ENCODE assay signal across 8 cellular contexts in the genomic region with DNA sequence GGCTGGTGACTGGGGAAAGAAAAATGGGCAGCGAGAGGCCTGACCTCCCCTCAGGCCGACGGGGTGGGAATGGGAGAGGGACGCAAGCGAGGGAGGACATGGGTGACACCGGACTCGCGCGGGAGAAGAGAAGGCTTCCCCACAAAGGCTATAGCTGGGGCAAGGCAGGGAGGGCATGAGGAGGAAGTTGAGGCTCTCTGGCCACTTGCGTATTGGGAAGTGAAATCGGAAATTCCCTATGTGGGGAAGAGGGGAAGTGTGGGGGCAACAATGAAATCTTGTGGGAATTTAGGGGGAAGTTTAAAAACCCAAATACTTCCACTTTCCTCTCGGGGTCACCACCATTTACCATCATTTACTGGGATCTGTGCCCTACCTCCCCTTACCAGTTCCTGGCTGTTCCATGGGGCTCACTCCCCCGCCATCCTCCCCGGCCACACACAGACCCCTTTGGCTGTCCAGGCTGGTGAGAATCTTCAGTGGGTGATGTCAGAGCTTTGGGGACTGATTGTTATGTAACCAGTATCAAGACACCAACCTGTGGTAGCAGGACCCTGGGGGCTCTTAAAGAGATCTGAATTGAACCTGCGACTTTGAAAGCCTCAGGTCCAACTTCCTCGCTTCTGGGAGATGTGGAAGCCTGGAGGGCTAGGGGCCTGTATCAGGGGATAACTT. TPM values are rescaled to one million over a fixed set of nuclear protein-coding genes. Genes with fewer than 3 reads are reported as not detected.
DNase-seq lines count a peak whose midpoint lies in the region; ATAC-seq and TF ChIP-seq lines count a peak whose summit lies in the region.

No MANE protein-coding gene starts in this region.

- peak overlapping the region; percentile 57 for H3K4me2 ChIP-seq in neural cell (ENCODE audit: low read length)

- H3K79me2 ChIP-seq in neural cell (replicated peaks; ENCODE audit: insufficient read depth, low read length), result peaks cover 29% of the 10 kb centered on the region

- H3K9ac ChIP-seq in NT2/D1 (ENCODE audit: insufficient read length, low read depth) (peak overlapping the region; percentile 90), neural cell (ENCODE audit: low read length) (peak overlapping the region; percentile 93)

- TF ChIP-seq EP300 in neural cell (conservative IDR thresholded peaks at IDR 0.05; ENCODE audit: poor library complexity, severe bottlenecking), result no peak

- H4K20me1 ChIP-seq in neural cell (ENCODE audit: insufficient read depth), result no peaks in the 10 kb centered on the region

- peaks cover 61% of the 10 kb centered on the region for H3K36me3 Mint-ChIP-seq in effector memory CD8-positive, alpha-beta T cell (ENCODE audit: insufficient read depth)

- peaks cover 62% of the 10 kb centered on the region in 2 donors for H3K4me1 Mint-ChIP-seq in effector memory CD8-positive, alpha-beta T cell (ENCODE audit: low read depth in 2 of 2)

- no peak for TF ChIP-seq RAD21 in neural cell (conservative IDR thresholded peaks at IDR 0.05)

- in situ Hi-C loops in GM13977 (cut with MboI; ENCODE audit: low pct_unique_long_range_greater_than_20kb, low sequenced_read_pairs, unreplicated experiment), result no loop called here

- ATAC-seq in effector memory CD8-positive, alpha-beta T cell (replicated peaks), result no peak
- ATAC-seq in GM19467 (IDR thresholded peaks at IDR 0.05; ENCODE audit: unreplicated experiment), result no peak
- no peak for ATAC-seq in GM21529 (IDR thresholded peaks at IDR 0.05; ENCODE audit: unreplicated experiment)

- H3K27ac Mint-ChIP-seq in effector memory CD8-positive, alpha-beta T cell, result peak overlapping the region; percentile 98 to 99

- H3K9me3 ChIP-seq in NT2/D1 (ENCODE audit: insufficient read depth, low read length) (no peaks in the 10 kb centered on the region), neural cell (ENCODE audit: low read length) (no peaks in the 10 kb centered on the region)

- peaks cover 5% of the 10 kb centered on the region for H3K4me1 ChIP-seq in NT2/D1 (ENCODE audit: insufficient read depth, insufficient read length)

- peak overlapping the region; percentile 74 for H2AFZ ChIP-seq in neural cell (ENCODE audit: low read depth, low read length)

- H3K27me3 ChIP-seq in NT2/D1 (ENCODE audit: insufficient read depth, insufficient read length), result peaks cover 4% of the 10 kb centered on the region
- no peaks in the 10 kb centered on the region for H3K27me3 ChIP-seq in neural cell (ENCODE audit: insufficient read depth, low read depth, low read length)

- peak; percentile 60 for DNase-seq in GM13977 (ENCODE audit: low spot score)
- no peak for DNase-seq in NT2/D1 (ENCODE audit: low read depth, low spot score)
- no peak for DNase-seq in effector memory CD8-positive, alpha-beta T cell
- no peak for DNase-seq in T1000 (lab: John Stamatoyannopoulos, UW)
- DNase-seq in iPS-NIHi7 (ENCODE audit: extremely low spot score), result no peak

- H3K4me3 Mint-ChIP-seq in effector memory CD8-positive, alpha-beta T cell, result peak overlapping the region; percentile 91 to 92

- no peaks in the 10 kb centered on the region for H3K9me3 Mint-ChIP-seq in effector memory CD8-positive, alpha-beta T cell

- H3K4me3 ChIP-seq in NT2/D1 (ENCODE audit: insufficient read length, low read depth), result peak overlapping the region; percentile 85
- peak overlapping the region; percentile 81 for H3K4me3 ChIP-seq in neural cell (ENCODE audit: low read length)

- no peaks in the 10 kb centered on the region for H3K9me2 ChIP-seq in neural cell (ENCODE audit: insufficient read depth, low read length)

- peak overlapping the region; percentile 94 for H3K27ac ChIP-seq in neural cell (ENCODE audit: low read length)

- TF ChIP-seq CTCF in GM13977 (IDR thresholded peaks at IDR 0.05; ENCODE audit: extremely low read depth, insufficient read depth, missing control alignments) (no peak), neural cell (IDR thresholded peaks at IDR 0.05; ENCODE audit: poor library complexity, severe bottlenecking) (no peak)

- H3F3A ChIP-seq in neural cell (ENCODE audit: insufficient read depth, low read length, poor library complexity, severe bottlenecking), result no peaks in the 10 kb centered on the region

- H3K27me3 Mint-ChIP-seq in effector memory CD8-positive, alpha-beta T cell, result no peaks in the 10 kb centered on the region

- H3K36me3 ChIP-seq in NT2/D1 (ENCODE audit: insufficient read depth, insufficient read length, low read length), result peaks cover 21% of the 10 kb centered on the region
- H3K36me3 ChIP-seq in neural cell (ENCODE audit: insufficient read depth, low read length), result no peaks in the 10 kb centered on the region

TF ChIP-seq in neural cell, 6 proteins besides CTCF, POLR2A, EP300 and RAD21:
- TF ChIP-seq SMC3 (conservative IDR thresholded peaks at IDR 0.05; ENCODE audit: poor library complexity) (no peak), EZH2 (IDR thresholded peaks at IDR 0.05; ENCODE audit: borderline replicate concordance, insufficient read depth, low read length, poor library complexity, severe bottlenecking) (no peak), MXI1 (conservative IDR thresholded peaks at IDR 0.05; ENCODE audit: poor library complexity, severe bottlenecking) (no peak), TAF1 (IDR thresholded peaks at IDR 0.05; ENCODE audit: low read depth) (no peak), POLR2AphosphoS5 (IDR thresholded peaks at IDR 0.05) (no peak)
- TF ChIP-seq, protein P1, sequence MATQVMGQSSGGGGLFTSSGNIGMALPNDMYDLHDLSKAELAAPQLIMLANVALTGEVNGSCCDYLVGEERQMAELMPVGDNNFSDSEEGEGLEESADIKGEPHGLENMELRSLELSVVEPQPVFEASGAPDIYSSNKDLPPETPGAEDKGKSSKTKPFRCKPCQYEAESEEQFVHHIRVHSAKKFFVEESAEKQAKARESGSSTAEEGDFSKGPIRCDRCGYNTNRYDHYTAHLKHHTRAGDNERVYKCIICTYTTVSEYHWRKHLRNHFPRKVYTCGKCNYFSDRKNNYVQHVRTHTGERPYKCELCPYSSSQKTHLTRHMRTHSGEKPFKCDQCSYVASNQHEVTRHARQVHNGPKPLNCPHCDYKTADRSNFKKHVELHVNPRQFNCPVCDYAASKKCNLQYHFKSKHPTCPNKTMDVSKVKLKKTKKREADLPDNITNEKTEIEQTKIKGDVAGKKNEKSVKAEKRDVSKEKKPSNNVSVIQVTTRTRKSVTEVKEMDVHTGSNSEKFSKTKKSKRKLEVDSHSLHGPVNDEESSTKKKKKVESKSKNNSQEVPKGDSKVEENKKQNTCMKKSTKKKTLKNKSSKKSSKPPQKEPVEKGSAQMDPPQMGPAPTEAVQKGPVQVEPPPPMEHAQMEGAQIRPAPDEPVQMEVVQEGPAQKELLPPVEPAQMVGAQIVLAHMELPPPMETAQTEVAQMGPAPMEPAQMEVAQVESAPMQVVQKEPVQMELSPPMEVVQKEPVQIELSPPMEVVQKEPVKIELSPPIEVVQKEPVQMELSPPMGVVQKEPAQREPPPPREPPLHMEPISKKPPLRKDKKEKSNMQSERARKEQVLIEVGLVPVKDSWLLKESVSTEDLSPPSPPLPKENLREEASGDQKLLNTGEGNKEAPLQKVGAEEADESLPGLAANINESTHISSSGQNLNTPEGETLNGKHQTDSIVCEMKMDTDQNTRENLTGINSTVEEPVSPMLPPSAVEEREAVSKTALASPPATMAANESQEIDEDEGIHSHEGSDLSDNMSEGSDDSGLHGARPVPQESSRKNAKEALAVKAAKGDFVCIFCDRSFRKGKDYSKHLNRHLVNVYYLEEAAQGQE (IDR thresholded peaks at IDR 0.05; ENCODE audit: borderline replicate concordance), result no peak

RNA-seq across cellular contexts. Expression of a gene that starts 0.9 kb away (rescaled TPM):
- polyA plus RNA-seq in neural cell, result 26.4 and 34.9 TPM in 2 replicates
- polyA minus RNA-seq in neural cell, result 49.1 and 55.5 TPM in 2 replicates

RNA-seq across cellular contexts. Expression of a gene that starts 34.9 kb away (rescaled TPM):
- 0.26 TPM in 1 of 2 replicates, not detected in the other for polyA plus RNA-seq in neural cell
- not detected in 2 replicates for polyA minus RNA-seq in neural cell

RNA-seq across cellular contexts. Expression of a gene that starts 37.6 kb away (rescaled TPM):
- polyA plus RNA-seq in neural cell, result 7.5 and 10.7 TPM in 2 replicates
- 7.6 and 11.2 TPM in 2 replicates for polyA minus RNA-seq in neural cell

RNA-seq across cellular contexts. Expression of a gene that starts 45.1 kb away (rescaled TPM):
- 76.1 and 86.9 TPM in 2 replicates for polyA plus RNA-seq in neural cell
- 43.3 and 43.6 TPM in 2 replicates for polyA minus RNA-seq in neural cell

RNA-seq across cellular contexts. Expression of a gene that starts 56.3 kb away (rescaled TPM):
- not detected in 2 replicates for polyA plus RNA-seq in neural cell
- polyA minus RNA-seq in neural cell, result not detected in 2 replicates
